25 cellular contexts compared by ENCODE assay signal in genomic region chr19:11225172-11225571, GRCh38. TPM values are rescaled to one million over a fixed set of nuclear protein-coding genes. Genes with fewer than 3 reads are reported as not detected.
"Had no signal": no experiment of that assay in that cellular context is flagged by ENCODE, and none has a peak within 500 bp of the region (broad histone marks: within the 10 kb centered on the region; RNA-seq: fewer than 3 reads in every experiment).

No MANE protein-coding gene starts in this region.

- H3K27ac Mint-ChIP-seq: activated CD8-positive, alpha-beta T cell treated with anti-CD3 and anti-CD28 coated beads, Interleukin-2, amount 10 ng/mL, durations not matched to agents 7 days and 5 days; activated naive CD8-positive, alpha-beta T cell; T-helper 17 cell; WTC11 had no signal

- DNase-seq: activated CD4-positive, alpha-beta T cell treated with anti-CD3 and anti-CD28 coated beads for 48 hours; activated CD4-positive, alpha-beta T cell treated with anti-CD3 and anti-CD28 coated beads, Interleukin-2, amount 50 U/mL, for 4 hours; activated CD4-positive, CD25-positive, alpha-beta regulatory T cell treated with anti-CD3 and anti-CD28 coated beads, Interleukin-2, amount 50 U/mL, for 72 hours; activated CD8-positive, alpha-beta memory T cell treated with anti-CD3 and anti-CD28 coated beads, Interleukin-2, amount 50 U/mL, for 48 hours; activated CD8-positive, alpha-beta T cell treated with anti-CD3 and anti-CD28 coated beads, Interleukin-2, amount 10 ng/mL, durations not matched to agents 7 days and 5 days; activated T-cell treated with anti-CD3 and anti-CD28 coated beads, Interleukin-2, amount 50 U/mL, for 1 hour; anterior cingulate cortex; MV-4-11; NCI-H1092 treated with DMSO at 0.1 percent for 48 hours; NCI-H1417 treated with DMSO at 0.1 percent for 48 hours; NCI-H1694; NCI-H2029 treated with DMSO at 0.1 percent for 48 hours; NCI-H510A treated with DMSO at 0.1 percent for 48 hours; NCI-H69; Peyer's patch; SHP77 treated with DMSO at 0.1 percent for 48 hours; T-helper 17 cell; T-helper 9 cell had no signal

- H3K36me3 ChIP-seq: breast epithelium had no signal

- H3K27me3 ChIP-seq: breast epithelium, Peyer's patch had no signal

- H3K27ac ChIP-seq: breast epithelium, KMS-11, Peyer's patch, RWPE1 had no signal

- H3K4me3 ChIP-seq: breast epithelium, Peyer's patch had no signal

- ATAC-seq: activated CD8-positive, alpha-beta T cell treated with anti-CD3 and anti-CD28 coated beads, Interleukin-2, amount 10 ng/mL, durations not matched to agents 7 days and 5 days; T-helper 17 cell; WTC11 had no signal

- H3K4me3 Mint-ChIP-seq: activated CD8-positive, alpha-beta T cell treated with anti-CD3 and anti-CD28 coated beads, Interleukin-2, amount 10 ng/mL, durations not matched to agents 7 days and 5 days; activated naive CD8-positive, alpha-beta T cell; T-helper 17 cell; WTC11 had no signal

- H3K4me1 ChIP-seq: breast epithelium, Peyer's patch had no signal

RNA-seq across cellular contexts. Expression of gene ANGPTL8, which starts 14.2 kb away (rescaled TPM):
- total RNA-seq: activated CD8-positive, alpha-beta T cell treated with anti-CD3 and anti-CD28 coated beads, Interleukin-2, amount 10 ng/mL, durations not matched to agents 7 days and 5 days; MCF 10A; Peyer's patch; SK-MEL-5; T-helper 17 cell; WTC11 had no signal
